In the genomic region with DNA sequence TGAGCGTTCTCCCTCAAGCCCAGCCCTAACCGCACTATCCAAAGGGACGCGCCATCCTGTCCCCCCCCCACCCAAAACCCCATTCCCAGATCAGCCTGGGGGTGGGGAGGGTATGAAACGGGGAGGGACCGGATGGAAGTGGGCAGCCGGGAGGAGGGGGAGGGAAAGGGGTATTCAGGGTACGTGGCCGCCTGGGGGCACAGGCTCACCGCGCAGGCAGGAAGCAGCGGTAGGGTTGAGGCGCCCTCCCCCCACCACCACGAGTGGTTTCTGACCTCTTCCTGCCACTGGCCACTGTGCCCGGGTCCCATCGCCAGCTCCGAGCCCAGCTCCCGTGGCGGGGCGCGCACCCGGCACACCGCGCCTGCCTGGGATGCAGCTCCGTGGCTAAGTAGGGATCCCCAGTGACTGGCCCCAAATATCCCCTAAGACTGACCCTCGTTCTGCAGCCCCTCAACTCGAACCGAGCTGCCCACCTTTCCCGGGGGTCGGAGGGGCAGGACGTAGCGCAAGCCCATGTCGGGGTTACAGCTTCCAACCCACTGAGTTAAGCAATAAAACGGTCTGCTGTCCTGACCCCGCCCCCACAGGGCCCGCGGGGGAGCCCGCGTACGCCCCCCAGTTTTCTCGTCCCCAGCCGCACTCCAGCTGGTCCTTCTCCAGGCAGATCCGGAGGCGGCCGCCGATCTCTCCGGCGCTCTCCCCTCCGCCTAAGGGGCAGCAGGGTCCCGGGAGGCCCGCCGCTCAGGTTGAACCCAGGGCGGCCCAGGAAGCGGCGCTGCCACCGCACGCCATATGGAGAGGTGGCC, we compare ENCODE assay signal across 8 cellular contexts. TPM values are rescaled to one million over a fixed set of nuclear protein-coding genes. Genes with fewer than 3 reads are reported as not detected.
DNase-seq lines count a peak whose midpoint lies in the region; ATAC-seq and TF ChIP-seq lines count a peak whose summit lies in the region.

No MANE protein-coding gene starts in this region.

- H3K27me3 Mint-ChIP-seq in activated CD4-positive, alpha-beta T cell treated with anti-CD3 and anti-CD28 coated beads for 36 hours: peaks cover 2% of the 10 kb centered on the region
- peaks cover 66% of the 10 kb centered on the region for H3K27me3 Mint-ChIP-seq in stimulated activated memory B cell treated with anti-CD40 and anti-IgM and Interleukin-4, amounts not matched to agents 10 μg/mL and 1 μg/mL and 100 μg/mL, for 72 hours

- H3K4me1 Mint-ChIP-seq in activated CD4-positive, alpha-beta T cell treated with anti-CD3 and anti-CD28 coated beads for 36 hours: peaks cover 39% of the 10 kb centered on the region
- H3K4me1 Mint-ChIP-seq in stimulated activated memory B cell treated with anti-CD40 and anti-IgM and Interleukin-4, amounts not matched to agents 10 μg/mL and 1 μg/mL and 100 μg/mL, for 72 hours: peaks cover 14% of the 10 kb centered on the region

- POLR2A ChIA-PET in activated CD4-positive, alpha-beta T cell treated with anti-CD3 and anti-CD28 coated beads for 36 hours (lab: Charles Lee): interaction anchor here (0.8 to 1.2 kb wide), 2 partner anchors 8 to 51 kb away, joined by 3 read pairs; no protein-coding TSS in a partner anchor

- H3K27ac ChIP-seq in dorsolateral prefrontal cortex (peak overlapping the region in 58 of 59 donors; percentile 33 to 96 (median 86)), lower lobe of right lung (peak overlapping the region; percentile 94)

- peaks cover 28% of the 10 kb centered on the region for H3K36me3 Mint-ChIP-seq in activated CD4-positive, alpha-beta T cell treated with anti-CD3 and anti-CD28 coated beads for 36 hours (ENCODE audit: low read depth)
- H3K36me3 Mint-ChIP-seq in stimulated activated memory B cell treated with anti-CD40 and anti-IgM and Interleukin-4, amounts not matched to agents 10 μg/mL and 1 μg/mL and 100 μg/mL, for 72 hours: no peaks in the 10 kb centered on the region

- peak; percentile 17 for ATAC-seq in activated CD4-positive, alpha-beta T cell treated with anti-CD3 and anti-CD28 coated beads for 36 hours
- ATAC-seq in lower lobe of right lung (peak; percentile 39 to 45), GM18498 (IDR thresholded peaks at IDR 0.05; ENCODE audit: unreplicated experiment) (no peak)
- no peak for ATAC-seq in stimulated activated memory B cell treated with anti-CD40 and anti-IgM and Interleukin-4, amounts not matched to agents 10 μg/mL and 1 μg/mL and 100 μg/mL, for 72 hours

- CTCF ChIA-PET in activated CD4-positive, alpha-beta T cell treated with anti-CD3 and anti-CD28 coated beads for 36 hours (lab: Charles Lee): interaction anchor here (0.7 to 3.8 kb wide), 6 partner anchors 8 to 671 kb away, joined by 3 to 22 read pairs (median 4); no protein-coding TSS in a partner anchor

- peaks cover 4% of the 10 kb centered on the region for H3K9me3 Mint-ChIP-seq in activated CD4-positive, alpha-beta T cell treated with anti-CD3 and anti-CD28 coated beads for 36 hours (ENCODE audit: low read depth)
- peaks cover 3% of the 10 kb centered on the region for H3K9me3 Mint-ChIP-seq in stimulated activated memory B cell treated with anti-CD40 and anti-IgM and Interleukin-4, amounts not matched to agents 10 μg/mL and 1 μg/mL and 100 μg/mL, for 72 hours

- intact Hi-C loops in activated CD4-positive, alpha-beta T cell treated with anti-CD3 and anti-CD28 coated beads for 36 hours (cut with DNase I, micrococcal nuclease): loop anchor here (1.0 to 10.0 kb wide), 9 partner anchors 41 to 1161 kb away; a partner anchor contains a TSS
- intact Hi-C loops in dorsolateral prefrontal cortex (cut with DNase I): loop anchor here in 1 of 2 donors (5.0 to 10.0 kb wide), 2 partner anchors 63 to 74 kb away; no protein-coding TSS in a partner anchor
- intact Hi-C loops in lower lobe of right lung (cut with DNase I): no loop called here

- peak overlapping the region; percentile 80 for H3K27ac Mint-ChIP-seq in activated CD4-positive, alpha-beta T cell treated with anti-CD3 and anti-CD28 coated beads for 36 hours
- H3K27ac Mint-ChIP-seq in stimulated activated memory B cell treated with anti-CD40 and anti-IgM and Interleukin-4, amounts not matched to agents 10 μg/mL and 1 μg/mL and 100 μg/mL, for 72 hours: no peak overlapping the region

- peak; percentile 28 to 60 for DNase-seq in NCI-H524 (lab: John Stamatoyannopoulos, UW)
- DNase-seq in NCI-H524 treated with DMSO at 0.1 percent for 48 hours (lab: John Stamatoyannopoulos, UW): no peak
- peak; percentile 77 for DNase-seq in MV-4-11 (lab: John Stamatoyannopoulos, UW)
- peak; percentile 73 for DNase-seq in activated CD4-positive, alpha-beta T cell treated with anti-CD3 and anti-CD28 coated beads for 36 hours
- DNase-seq in dorsolateral prefrontal cortex: peak in 2 of 10 donors; percentile 13 to 31
- DNase-seq in lower lobe of right lung: peak; percentile 81

- H3K27me3 ChIP-seq in dorsolateral prefrontal cortex (peaks cover 0 to 17% (median 0%) of the 10 kb centered on the region in 45 donors), lower lobe of right lung (ENCODE audit: low read depth) (no peaks in the 10 kb centered on the region)

- TF ChIP-seq CTCF in dorsolateral prefrontal cortex (IDR thresholded peaks at IDR 0.05 in 54 of 56, conservative IDR thresholded peaks at IDR 0.05 in 2 of 56; ENCODE audit: low read depth in 1 of 56, partially characterized antibody in 56 of 56): peak in 1 of 56 donors; percentile 12
- TF ChIP-seq CTCF in lower lobe of right lung (IDR thresholded peaks at IDR 0.05): peak; percentile 17

- peak overlapping the region; percentile 79 for H3K4me3 Mint-ChIP-seq in activated CD4-positive, alpha-beta T cell treated with anti-CD3 and anti-CD28 coated beads for 36 hours
- H3K4me3 Mint-ChIP-seq in stimulated activated memory B cell treated with anti-CD40 and anti-IgM and Interleukin-4, amounts not matched to agents 10 μg/mL and 1 μg/mL and 100 μg/mL, for 72 hours: peak overlapping the region; percentile 65

- H3K4me3 ChIP-seq in dorsolateral prefrontal cortex: peak overlapping the region; percentile 41 to 94 (median 83)
- peak overlapping the region; percentile 94 for H3K4me3 ChIP-seq in lower lobe of right lung

- H3K4me1 ChIP-seq in lower lobe of right lung: peaks cover 40% of the 10 kb centered on the region

- peaks cover 9% of the 10 kb centered on the region for H3K36me3 ChIP-seq in lower lobe of right lung

- no peaks in the 10 kb centered on the region for H3K9me3 ChIP-seq in lower lobe of right lung

RNA-seq across cellular contexts. Expression of a gene that starts 1.2 kb away (rescaled TPM):
- 100 to 1,000 TPM in 1 of 2 experiments, 10 to 100 TPM in 1; 92.8 to 146 TPM for total RNA-seq in activated CD4-positive, alpha-beta T cell treated with anti-CD3 and anti-CD28 coated beads for 36 hours
- 100 to 1,000 TPM in 115 of 120 experiments, 10 to 100 TPM in 5; 56.9 to 234 (median 157) TPM for total RNA-seq in dorsolateral prefrontal cortex
- 124 TPM for total RNA-seq in lower lobe of right lung

Comparison
In these comparisons a context has a peak if more than half of its experiments do, and no peak if none do; other contexts are left out.
1. ATAC-seq: peak in activated CD4-positive, alpha-beta T cell treated with anti-CD3 and anti-CD28 coated beads for 36 hours (single experiment) and lower lobe of right lung (2 of 2); none in stimulated activated memory B cell treated with anti-CD40 and anti-IgM and Interleukin-4, amounts not matched to agents 10 μg/mL and 1 μg/mL and 100 μg/mL, for 72 hours (single experiment) and GM18498 (single experiment).